In genomic region chr2:9753665-9754531, GRCh38 we compare ENCODE assay signal across 9 cellular contexts.
DNase-seq lines count a peak whose midpoint lies in the region; ATAC-seq and TF ChIP-seq lines count a peak whose summit lies in the region.
"Had no signal": no experiment of that assay in that cellular context is flagged by ENCODE, and none has a peak within 500 bp of the region (broad histone marks: within the 10 kb centered on the region; RNA-seq: fewer than 3 reads in every experiment).

No MANE protein-coding gene starts in this region.

- DNase-seq in activated CD8-positive, alpha-beta memory T cell treated with anti-CD3 and anti-CD28 coated beads for 4 hours (ENCODE audit: low read depth in 2 of 2) = peak; percentile 30 to 43
- DNase-seq in fibroblast of the aortic adventitia (ENCODE audit: low read depth) (no peak), Ammon's horn (ENCODE audit: low spot score) (no peak), SKM-1 (lab: John Stamatoyannopoulos, UW; ENCODE audit: unreplicated experiment) (no peak), NCI-H526 (lab: John Stamatoyannopoulos, UW) (no peak)
- DNase-seq in stimulated activated effector memory CD8-positive, alpha-beta T cell treated with anti-CD3 and anti-CD28 coated beads, Interleukin-12 subunit alpha, Interleukin-12 subunit beta, amount 100 ng/mL, for 72 hours (ENCODE audit: low spot score in 2 of 2) = peak; percentile 58 to 86

- H3K4me3 ChIP-seq in fibroblast of the aortic adventitia (ENCODE audit: low read depth, low read length) = peak overlapping the region; percentile 37
- H3K4me3 ChIP-seq: cardiac muscle cell had no signal

- ATAC-seq in HG02610 (IDR thresholded peaks at IDR 0.05; ENCODE audit: unreplicated experiment) (peak; percentile 32), HG02981 (IDR thresholded peaks at IDR 0.05; ENCODE audit: unreplicated experiment) (no peak)
- peak; percentile 43 for ATAC-seq in stimulated activated effector memory CD8-positive, alpha-beta T cell treated with anti-CD3 and anti-CD28 coated beads, Interleukin-12 subunit alpha, Interleukin-12 subunit beta, amount 100 ng/mL, for 72 hours

- H3K27ac Mint-ChIP-seq in stimulated activated effector memory CD8-positive, alpha-beta T cell treated with anti-CD3 and anti-CD28 coated beads, Interleukin-12 subunit alpha, Interleukin-12 subunit beta, amount 100 ng/mL, for 72 hours = peak overlapping the region; percentile 96

- no peaks in the 10 kb centered on the region for H3K9me3 Mint-ChIP-seq in stimulated activated effector memory CD8-positive, alpha-beta T cell treated with anti-CD3 and anti-CD28 coated beads, Interleukin-12 subunit alpha, Interleukin-12 subunit beta, amount 100 ng/mL, for 72 hours

- peaks cover 15% of the 10 kb centered on the region for H3K36me3 Mint-ChIP-seq in stimulated activated effector memory CD8-positive, alpha-beta T cell treated with anti-CD3 and anti-CD28 coated beads, Interleukin-12 subunit alpha, Interleukin-12 subunit beta, amount 100 ng/mL, for 72 hours

- peak overlapping the region; percentile 84 for H3K4me3 Mint-ChIP-seq in stimulated activated effector memory CD8-positive, alpha-beta T cell treated with anti-CD3 and anti-CD28 coated beads, Interleukin-12 subunit alpha, Interleukin-12 subunit beta, amount 100 ng/mL, for 72 hours

- TF ChIP-seq CTCF in fibroblast of the aortic adventitia (IDR thresholded peaks at IDR 0.05; ENCODE audit: insufficient read depth, low read length) = no peak

- peaks cover 74% of the 10 kb centered on the region for H3K4me1 Mint-ChIP-seq in stimulated activated effector memory CD8-positive, alpha-beta T cell treated with anti-CD3 and anti-CD28 coated beads, Interleukin-12 subunit alpha, Interleukin-12 subunit beta, amount 100 ng/mL, for 72 hours

Comparison
In these comparisons a context has a peak if more than half of its experiments do, and no peak if none do; other contexts are left out.
1. DNase-seq: peak in activated CD8-positive, alpha-beta memory T cell treated with anti-CD3 and anti-CD28 coated beads for 4 hours (2 of 2) and stimulated activated effector memory CD8-positive, alpha-beta T cell treated with anti-CD3 and anti-CD28 coated beads, Interleukin-12 subunit alpha, Interleukin-12 subunit beta, amount 100 ng/mL, for 72 hours (2 of 2); none in fibroblast of the aortic adventitia (single experiment), Ammon's horn (single experiment), SKM-1 (single experiment) and NCI-H526 (0 of 2).